Comparison of ENCODE assay signal across 3 cellular contexts in the genomic region with DNA sequence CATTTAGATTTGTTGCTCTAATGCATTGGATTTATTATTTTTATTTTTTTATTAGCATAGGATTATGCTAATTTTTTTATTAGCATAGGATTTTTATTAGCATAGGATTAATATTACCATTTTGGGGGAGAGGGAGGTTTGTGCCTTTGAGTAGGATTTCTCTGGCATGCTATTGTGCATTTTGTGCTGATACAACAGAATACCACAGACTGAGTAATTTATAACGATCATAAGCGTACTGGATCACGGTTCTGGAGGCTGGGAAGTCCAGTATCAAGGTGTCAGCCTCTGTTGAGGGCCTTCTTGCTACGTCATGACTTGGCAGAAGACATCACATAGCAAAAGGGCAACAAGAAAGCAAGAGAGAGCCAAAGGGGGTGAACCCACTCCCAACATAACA.
TF ChIP-seq lines count a peak whose summit lies in the region.

No MANE protein-coding gene starts in this region.

TF ChIP-seq in HepG2, 621 proteins besides CTCF, POLR2A, EP300 and RAD21:
- TF ChIP-seq MAFF (IDR thresholded peaks at IDR 0.05; ENCODE audit: low read depth, low read length) (peak; percentile 50), PHF8 (CRISPR knock-in tag; IDR thresholded peaks at IDR 0.05) (no peak), MAFK (conservative IDR thresholded peaks at IDR 0.05 in 1 of 2, IDR thresholded peaks at IDR 0.05 in 1 of 2; ENCODE audit: low read length in 2 of 2) (peak; percentile 53 to 74; a peak in 3 of 4 replicates), CREB1 (IDR thresholded peaks at IDR 0.05) (peak; percentile 35; the same call in 1 of the 2 replicates), CREB1 (CRISPR knock-in tag; IDR thresholded peaks at IDR 0.05) (no peak)

TF ChIP-seq in A549, 52 proteins besides CTCF, POLR2A, EP300 and RAD21:
- no peak for TF ChIP-seq TFCP2L1 (CRISPR knock-in tag; IDR thresholded peaks at IDR 0.05)
- TF ChIP-seq MAFK (IDR thresholded peaks at IDR 0.05; ENCODE audit: partially characterized antibody) = peak; percentile 57
- TF ChIP-seq, protein P1, sequence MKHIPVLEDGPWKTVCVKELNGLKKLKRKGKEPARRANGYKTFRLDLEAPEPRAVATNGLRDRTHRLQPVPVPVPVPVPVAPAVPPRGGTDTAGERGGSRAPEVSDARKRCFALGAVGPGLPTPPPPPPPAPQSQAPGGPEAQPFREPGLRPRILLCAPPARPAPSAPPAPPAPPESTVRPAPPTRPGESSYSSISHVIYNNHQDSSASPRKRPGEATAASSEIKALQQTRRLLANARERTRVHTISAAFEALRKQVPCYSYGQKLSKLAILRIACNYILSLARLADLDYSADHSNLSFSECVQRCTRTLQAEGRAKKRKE (CRISPR knock-in tag; IDR thresholded peaks at IDR 0.05; ENCODE audit: low read depth) = no peak

TF ChIP-seq in IMR-90, 13 proteins besides CTCF, POLR2A, EP300 and RAD21:
- peak; percentile 49 for TF ChIP-seq MAFK (IDR thresholded peaks at IDR 0.05; ENCODE audit: low read depth, low read length)
- TF ChIP-seq MAZ (IDR thresholded peaks at IDR 0.05; ENCODE audit: borderline replicate concordance, low read depth, low read length) = no peak
